Comparison of ENCODE assay signal across 10 cellular contexts in the genomic region with DNA sequence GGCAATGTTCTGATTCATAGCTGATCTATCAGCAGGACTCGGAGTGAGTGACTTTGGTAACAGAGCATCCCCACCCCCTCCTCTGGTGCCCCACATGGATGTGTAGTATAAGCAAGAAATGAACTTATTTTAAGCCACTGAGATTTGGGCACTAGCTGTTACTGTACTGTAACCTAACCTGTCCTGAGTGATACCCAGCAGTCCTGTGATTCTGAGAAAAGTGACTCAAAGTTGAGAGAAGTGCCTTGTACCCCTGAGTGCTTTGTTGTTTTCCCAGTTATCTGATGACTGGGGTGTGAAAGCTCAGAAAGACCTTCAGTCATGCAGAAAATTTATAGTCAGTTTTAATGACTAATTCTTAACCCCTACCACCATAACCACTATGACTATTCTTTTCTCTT.
DNase-seq lines count a peak whose midpoint lies in the region; ATAC-seq and TF ChIP-seq lines count a peak whose summit lies in the region.
"Had no signal": no experiment of that assay in that cellular context is flagged by ENCODE, and none has a peak within 500 bp of the region (broad histone marks: within the 10 kb centered on the region; RNA-seq: fewer than 3 reads in every experiment).

No MANE protein-coding gene starts in this region.

- H3K4me3 ChIP-seq in endodermal cell (ENCODE audit: low read length): no peak overlapping the region

- H3K27me3 ChIP-seq in endodermal cell (ENCODE audit: control insufficient read depth, insufficient read depth, low read length, poor library complexity, severe bottlenecking): no peaks in the 10 kb centered on the region

- peak; percentile 76 for DNase-seq in NK-92 treated with Interleukin-12 subunit alpha and Interleukin-12 subunit beta, amount 100 ng/mL, for 24 hours (lab: John Stamatoyannopoulos, UW)
- DNase-seq in NK-92 (lab: John Stamatoyannopoulos, UW; ENCODE audit: unreplicated experiment) (no peak), HK-2 (ENCODE audit: unreplicated experiment) (peak; percentile 41), hepatic stellate cell (ENCODE audit: low spot score) (no peak), NCI-H1436 treated with DMSO at 0.1 percent for 48 hours (lab: John Stamatoyannopoulos, UW) (no peak), endodermal cell (no peak)
- peak; percentile 23 to 34 for DNase-seq in stimulated activated CD4-positive, alpha-beta T cell treated with anti-CD3 and anti-CD28 coated beads, Interleukin-2, amount 100 ng/mL, for 24 hours

- peaks cover 16% of the 10 kb centered on the region for H3K27me3 Mint-ChIP-seq in endodermal cell (ENCODE audit: insufficient read depth)

- WGBS in endodermal cell (ENCODE audit: insufficient coverage in 1 of 2, insufficient read length in 1 of 2), 2 experiments: 100% methylated on average over 1 of the region's 1 CpG; no CpG with 5 or more reads in 1 of the 2 experiments

- H3K36me3 Mint-ChIP-seq in endodermal cell (ENCODE audit: low read depth): no peaks in the 10 kb centered on the region

- no peaks in the 10 kb centered on the region for H3K36me3 ChIP-seq in endodermal cell (ENCODE audit: control insufficient read depth, insufficient read depth, low read length)

- no peak overlapping the region for H3K9ac ChIP-seq in endodermal cell (ENCODE audit: extremely low read depth, low read length, poor library complexity, severe bottlenecking)

- H3K27ac ChIP-seq in endodermal cell (ENCODE audit: low read depth, low read length): no peak overlapping the region
- H3K27ac ChIP-seq: 22Rv1, VCaP had no signal

- no peak overlapping the region for H3K4me3 Mint-ChIP-seq in endodermal cell

- H3K9me3 Mint-ChIP-seq in endodermal cell: no peaks in the 10 kb centered on the region

- ATAC-seq in HG02588 (IDR thresholded peaks at IDR 0.05; ENCODE audit: unreplicated experiment): peak; percentile 70

- H3K9me3 ChIP-seq in endodermal cell (ENCODE audit: control insufficient read depth, low read length): no peaks in the 10 kb centered on the region

- H3K4me1 ChIP-seq in endodermal cell (ENCODE audit: control insufficient read depth, insufficient read depth, low read length): no peaks in the 10 kb centered on the region

- H3K4me1 Mint-ChIP-seq in endodermal cell: peaks cover 3% of the 10 kb centered on the region

- no peak overlapping the region for H3K27ac Mint-ChIP-seq in endodermal cell

- no peak for TF ChIP-seq CTCF in endodermal cell (conservative IDR thresholded peaks at IDR 0.05)

Comparison
In these comparisons a context has a peak if more than half of its experiments do, and no peak if none do; other contexts are left out.
1. DNase-seq: peak in NK-92 treated with Interleukin-12 subunit alpha and Interleukin-12 subunit beta, amount 100 ng/mL, for 24 hours (single experiment), HK-2 (single experiment) and stimulated activated CD4-positive, alpha-beta T cell treated with anti-CD3 and anti-CD28 coated beads, Interleukin-2, amount 100 ng/mL, for 24 hours (2 of 2); none in NK-92 (single experiment), hepatic stellate cell (single experiment), NCI-H1436 treated with DMSO at 0.1 percent for 48 hours (single experiment) and endodermal cell (single experiment).